In the genomic region with DNA sequence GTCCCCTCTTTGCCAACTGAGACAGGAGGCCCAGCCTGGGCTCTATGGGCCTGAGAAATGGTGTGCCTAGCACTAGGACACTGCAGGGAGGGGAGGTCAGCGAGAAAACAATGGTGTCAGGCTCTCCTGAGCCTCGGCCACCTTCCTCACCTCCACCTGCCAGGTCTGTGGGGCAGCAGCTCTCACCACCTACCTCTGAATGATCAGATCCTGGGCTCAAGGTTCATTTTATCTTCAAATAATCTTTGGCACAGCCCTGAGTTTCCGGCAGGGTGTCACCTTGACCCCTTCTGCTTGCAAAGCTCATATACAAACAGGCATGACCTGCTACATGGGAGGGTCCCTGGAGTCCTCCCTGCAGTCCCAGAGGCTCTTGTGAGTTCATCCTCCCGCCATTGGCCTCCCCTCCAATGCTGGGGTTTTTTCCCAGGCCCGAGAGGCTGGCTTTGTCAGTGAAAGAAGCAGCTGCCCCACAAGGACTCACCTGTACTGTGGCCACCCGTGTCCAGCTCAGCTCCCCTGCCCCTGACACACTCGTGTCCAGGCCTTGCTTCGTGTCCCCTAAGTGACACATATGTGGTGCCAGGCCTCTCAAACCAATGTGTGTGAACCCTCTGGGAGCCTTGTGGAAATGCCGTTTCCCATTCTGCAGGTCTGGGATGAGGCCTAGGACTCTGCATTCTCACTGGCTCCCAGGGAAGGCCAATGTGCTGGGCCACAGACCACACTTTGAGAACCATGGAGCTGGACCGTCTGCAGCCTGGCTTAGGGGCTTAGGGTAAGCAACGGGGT, we compare ENCODE assay signal across 17 cellular contexts.
DNase-seq lines count a peak whose midpoint lies in the region; TF ChIP-seq lines count a peak whose summit lies in the region.
"Had no signal": no experiment of that assay in that cellular context is flagged by ENCODE, and none has a peak within 500 bp of the region (broad histone marks: within the 10 kb centered on the region; RNA-seq: fewer than 3 reads in every experiment).

No MANE protein-coding gene starts in this region.

- no peak overlapping the region for H3K4ac ChIP-seq in mesenchymal stem cell (ENCODE audit: low read depth in 1 of 2, low read length in 2 of 2)

- H2AK5ac ChIP-seq in mesenchymal stem cell (ENCODE audit: low read length, severe bottlenecking): no peak overlapping the region

- no peak for TF ChIP-seq EP300 in tibial nerve (IDR thresholded peaks at IDR 0.05)

- no peaks in the 10 kb centered on the region for H3K9me3 ChIP-seq in colonic mucosa
- H3K9me3 ChIP-seq in mesenchymal stem cell (ENCODE audit: control insufficient read depth, low read length): no peaks in the 10 kb centered on the region
- no peaks in the 10 kb centered on the region for H3K9me3 ChIP-seq in tibial nerve
- H3K9me3 ChIP-seq: SK-N-SH had no signal

- H2BK15ac ChIP-seq in mesenchymal stem cell (ENCODE audit: low read depth, poor library complexity, severe bottlenecking): peak overlapping the region; percentile 96

- H3K14ac ChIP-seq in mesenchymal stem cell (ENCODE audit: low read length in 2 of 2): peak overlapping the region in 1 of 2 experiments; percentile 62

- TF ChIP-seq POLR2A in tibial nerve (IDR thresholded peaks at IDR 0.05): no peak

- H3K79me1 ChIP-seq in mesenchymal stem cell (replicated peaks; ENCODE audit: low read length, poor library complexity, severe bottlenecking): peaks cover 30% of the 10 kb centered on the region

- peak overlapping the region; percentile 2 for H2BK120ac ChIP-seq in mesenchymal stem cell (ENCODE audit: low read depth, low read length)

- H2BK12ac ChIP-seq in mesenchymal stem cell (ENCODE audit: low read length in 2 of 2): peak overlapping the region in 1 of 2 experiments; percentile 81

- TF ChIP-seq CTCF in colonic mucosa (IDR thresholded peaks at IDR 0.05) (no peak), tibial nerve (IDR thresholded peaks at IDR 0.05) (no peak)

- DNase-seq in HuH-7.5 (ENCODE audit: low spot score): peak; percentile 88
- DNase-seq in colonic mucosa: no peak
- no peak for DNase-seq in mesenchymal stem cell
- DNase-seq in tibial nerve (ENCODE audit: low spot score in 2 of 2): no peak
- DNase-seq in GM03348 (ENCODE audit: low spot score): no peak
- DNase-seq in effector CD8-positive, alpha-beta T cell (lab: John Stamatoyannopoulos, UW): no peak
- DNase-seq in iPS-NIHi7 (ENCODE audit: extremely low spot score): no peak
- DNase-seq: DND-41, MM.1S, NCI-H1092, NCI-H2081, NCI-H2171 treated with DMSO at 0.1 percent for 48 hours, NCI-H446 treated with DMSO at 0.1 percent for 48 hours, NCI-H69, OCI-M1, SHP77, SK-N-SH had no signal

- H3K36me3 ChIP-seq in colonic mucosa (no peaks in the 10 kb centered on the region), mesenchymal stem cell (ENCODE audit: control insufficient read depth in 1 of 2, insufficient read depth in 2 of 2, low read depth in 1 of 2, low read length in 2 of 2) (peaks cover 0 to 9% of the 10 kb centered on the region in 2 experiments), tibial nerve (no peaks in the 10 kb centered on the region)

- H3K4me2 ChIP-seq in mesenchymal stem cell (ENCODE audit: low read length, poor library complexity, severe bottlenecking): no peak overlapping the region
- H3K4me2 ChIP-seq: SK-N-SH had no signal

- no peak overlapping the region for H2BK5ac ChIP-seq in mesenchymal stem cell (ENCODE audit: low read depth, low read length, poor library complexity, severe bottlenecking)

- intact Hi-C loops in colonic mucosa (cut with DNase I): no loop called here

- H3K27me3 ChIP-seq in colonic mucosa (no peaks in the 10 kb centered on the region), mesenchymal stem cell (ENCODE audit: control insufficient read depth in 1 of 2, insufficient read depth in 1 of 2, low read length in 2 of 2) (no peaks in the 10 kb centered on the region), tibial nerve (no peaks in the 10 kb centered on the region)

- H3K18ac ChIP-seq in mesenchymal stem cell (ENCODE audit: low read depth in 1 of 2, low read length in 2 of 2): peak overlapping the region in 1 of 2 experiments; percentile 28

- no peak overlapping the region for H3K27ac ChIP-seq in colonic mucosa
- no peak overlapping the region for H3K27ac ChIP-seq in mesenchymal stem cell (ENCODE audit: low read length, poor library complexity, severe bottlenecking)
- peak overlapping the region; percentile 60 to 93 (median 81) for H3K27ac ChIP-seq in tibial nerve

- peaks cover 4% of the 10 kb centered on the region for H3K4me1 ChIP-seq in colonic mucosa
- H3K4me1 ChIP-seq in mesenchymal stem cell (ENCODE audit: control insufficient read depth, insufficient read depth, low read depth, low read length): peaks cover 43% of the 10 kb centered on the region
- peaks cover 0 to 99% (median 58%) of the 10 kb centered on the region in 4 donors for H3K4me1 ChIP-seq in tibial nerve

- 95% methylated on average over 11 of the region's 11 CpGs for WGBS in mesenchymal stem cell
- 83 to 89% methylated on average over 10 to 11 of the region's 11 CpGs for WGBS in tibial nerve, 2 donors

- peak overlapping the region; percentile 19 for H4K8ac ChIP-seq in mesenchymal stem cell (ENCODE audit: low read length)

- peak overlapping the region; percentile 19 to 28 for H3K9ac ChIP-seq in colonic mucosa (ENCODE audit: low read depth in 2 of 2, low read length in 2 of 2)
- no peak overlapping the region for H3K9ac ChIP-seq in mesenchymal stem cell (ENCODE audit: low read length)
- H3K9ac ChIP-seq: SK-N-SH had no signal

- H2AFZ ChIP-seq in mesenchymal stem cell (ENCODE audit: low read depth, low read length): no peak overlapping the region

- H3K23ac ChIP-seq in mesenchymal stem cell (ENCODE audit: low read length in 2 of 2): no peak overlapping the region

- no peak overlapping the region for H3K4me3 ChIP-seq in colonic mucosa
- no peak overlapping the region for H3K4me3 ChIP-seq in mesenchymal stem cell (ENCODE audit: insufficient read depth in 1 of 2, low read depth in 1 of 2, low read length in 2 of 2)
- H3K4me3 ChIP-seq in tibial nerve: no peak overlapping the region

- peak overlapping the region; percentile 64 for H4K91ac ChIP-seq in mesenchymal stem cell (ENCODE audit: low read length)

Comparison
In these comparisons a context has a peak if more than half of its experiments do, and no peak if none do; other contexts are left out.
1. H3K27ac ChIP-seq: peak in tibial nerve (4 of 4); none in colonic mucosa (single experiment) and mesenchymal stem cell (single experiment).